In the genomic region with DNA sequence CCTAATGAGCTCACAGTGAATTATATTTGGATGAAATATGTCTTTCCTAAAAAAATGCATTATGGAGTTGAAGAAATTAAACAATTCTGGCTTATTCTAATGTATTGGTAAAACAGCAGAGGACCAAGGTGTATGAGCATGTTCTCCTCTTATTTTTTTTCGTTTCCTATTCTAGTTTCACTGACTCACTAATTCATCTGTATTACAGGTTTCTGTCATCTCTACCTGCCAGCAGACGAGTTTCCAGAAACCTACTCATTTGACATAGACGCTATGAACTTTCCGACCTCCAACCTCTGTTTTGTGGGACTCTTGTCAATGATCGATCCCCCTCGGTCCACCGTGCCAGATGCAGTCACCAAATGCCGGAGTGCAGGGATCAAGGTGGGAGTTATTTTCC, we compare ENCODE assay signal across 17 cellular contexts. TPM values are rescaled to one million over a fixed set of nuclear protein-coding genes. Genes with fewer than 3 reads are reported as not detected.
DNase-seq lines count a peak whose midpoint lies in the region; ATAC-seq and TF ChIP-seq lines count a peak whose summit lies in the region.
"Had no signal": no experiment of that assay in that cellular context is flagged by ENCODE, and none has a peak within 500 bp of the region (broad histone marks: within the 10 kb centered on the region; RNA-seq: fewer than 3 reads in every experiment).

No MANE protein-coding gene starts in this region.

- no peak for TF ChIP-seq POLR2A in body of pancreas (IDR thresholded peaks at IDR 0.05)

- H3K27me3 ChIP-seq in body of pancreas = no peaks in the 10 kb centered on the region
- H3K27me3 ChIP-seq: BLaER1 had no signal

- intact Hi-C loops in activated CD4-positive, alpha-beta T cell treated with anti-CD3 and anti-CD28 coated beads for 36 hours (cut with DNase I, micrococcal nuclease) = no loop called here
- intact Hi-C loops in body of pancreas (cut with DNase I) = no loop called here

- H3K4me3 Mint-ChIP-seq in activated CD4-positive, alpha-beta T cell treated with anti-CD3 and anti-CD28 coated beads for 36 hours = no peak overlapping the region
- no peak overlapping the region for H3K4me3 Mint-ChIP-seq in activated CD4-positive, alpha-beta T cell treated with anti-CD3 and anti-CD28 coated beads, Interleukin-2, amount 10 ng/mL, durations not matched to agents 7 days and 5 days
- no peak overlapping the region for H3K4me3 Mint-ChIP-seq in activated T-cell treated with anti-CD3 and anti-CD28 coated beads, Interleukin-2, amount 50 U/mL, for 24 hours
- no peak overlapping the region for H3K4me3 Mint-ChIP-seq in stimulated activated effector memory CD8-positive, alpha-beta T cell treated with anti-CD3 and anti-CD28 coated beads, Interleukin-12 subunit alpha, Interleukin-12 subunit beta, amount 100 ng/mL, for 72 hours
- H3K4me3 Mint-ChIP-seq: CD14-positive monocyte; CD4-positive, alpha-beta memory T cell had no signal

- H3K36me3 Mint-ChIP-seq in activated CD4-positive, alpha-beta T cell treated with anti-CD3 and anti-CD28 coated beads for 36 hours (ENCODE audit: low read depth) = no peaks in the 10 kb centered on the region
- H3K36me3 Mint-ChIP-seq in activated CD4-positive, alpha-beta T cell treated with anti-CD3 and anti-CD28 coated beads, Interleukin-2, amount 10 ng/mL, durations not matched to agents 7 days and 5 days (ENCODE audit: low read depth) = no peaks in the 10 kb centered on the region
- no peaks in the 10 kb centered on the region for H3K36me3 Mint-ChIP-seq in activated T-cell treated with anti-CD3 and anti-CD28 coated beads, Interleukin-2, amount 50 U/mL, for 24 hours (ENCODE audit: low read depth)
- H3K36me3 Mint-ChIP-seq in stimulated activated effector memory CD8-positive, alpha-beta T cell treated with anti-CD3 and anti-CD28 coated beads, Interleukin-12 subunit alpha, Interleukin-12 subunit beta, amount 100 ng/mL, for 72 hours = no peaks in the 10 kb centered on the region
- H3K36me3 Mint-ChIP-seq: CD14-positive monocyte; CD4-positive, alpha-beta memory T cell had no signal

- POLR2A ChIA-PET in activated CD4-positive, alpha-beta T cell treated with anti-CD3 and anti-CD28 coated beads for 36 hours (lab: Charles Lee) = no interaction called here
- POLR2A ChIA-PET in activated CD4-positive, alpha-beta T cell treated with anti-CD3 and anti-CD28 coated beads, Interleukin-2, amount 10 ng/mL, durations not matched to agents 7 days and 5 days (lab: Charles Lee) = no interaction called here

- H3K27me3 Mint-ChIP-seq in activated CD4-positive, alpha-beta T cell treated with anti-CD3 and anti-CD28 coated beads for 36 hours = peaks cover 25% of the 10 kb centered on the region
- H3K27me3 Mint-ChIP-seq in activated CD4-positive, alpha-beta T cell treated with anti-CD3 and anti-CD28 coated beads, Interleukin-2, amount 10 ng/mL, durations not matched to agents 7 days and 5 days = peaks cover 22% of the 10 kb centered on the region
- H3K27me3 Mint-ChIP-seq in activated T-cell treated with anti-CD3 and anti-CD28 coated beads, Interleukin-2, amount 50 U/mL, for 24 hours = peaks cover 35% of the 10 kb centered on the region

- no peak overlapping the region for H3K4me3 ChIP-seq in body of pancreas
- H3K4me3 ChIP-seq: BLaER1, GM23248, HAP-1 had no signal

- CTCF ChIA-PET in activated CD4-positive, alpha-beta T cell treated with anti-CD3 and anti-CD28 coated beads for 36 hours (lab: Charles Lee) = interaction anchor here (0.8 kb wide), 1 partner anchor 9 kb away, joined by 3 read pairs; no protein-coding TSS in a partner anchor
- CTCF ChIA-PET in activated CD4-positive, alpha-beta T cell treated with anti-CD3 and anti-CD28 coated beads, Interleukin-2, amount 10 ng/mL, durations not matched to agents 7 days and 5 days (lab: Charles Lee) = interaction anchor here (0.7 to 1.7 kb wide), 3 partner anchors 26 to 393 kb away, joined by 3 to 5 read pairs (median 5); no protein-coding TSS in a partner anchor

- H3K27ac Mint-ChIP-seq in activated CD4-positive, alpha-beta T cell treated with anti-CD3 and anti-CD28 coated beads for 36 hours = no peak overlapping the region
- H3K27ac Mint-ChIP-seq in activated CD4-positive, alpha-beta T cell treated with anti-CD3 and anti-CD28 coated beads, Interleukin-2, amount 10 ng/mL, durations not matched to agents 7 days and 5 days = no peak overlapping the region
- H3K27ac Mint-ChIP-seq in activated T-cell treated with anti-CD3 and anti-CD28 coated beads, Interleukin-2, amount 50 U/mL, for 24 hours = peak overlapping the region; percentile 26
- H3K27ac Mint-ChIP-seq in stimulated activated effector memory CD8-positive, alpha-beta T cell treated with anti-CD3 and anti-CD28 coated beads, Interleukin-12 subunit alpha, Interleukin-12 subunit beta, amount 100 ng/mL, for 72 hours = no peak overlapping the region
- H3K27ac Mint-ChIP-seq: CD14-positive monocyte had no signal

- WGBS in body of pancreas, 2 donors = 71 to 72% methylated on average over 8 of the region's 8 CpGs

- no peaks in the 10 kb centered on the region for H3K9me3 ChIP-seq in body of pancreas
- H3K9me3 ChIP-seq: BLaER1, HAP-1 had no signal

- peak; percentile 84 for ATAC-seq in activated CD4-positive, alpha-beta T cell treated with anti-CD3 and anti-CD28 coated beads for 36 hours
- ATAC-seq in stimulated activated effector memory CD8-positive, alpha-beta T cell treated with anti-CD3 and anti-CD28 coated beads, Interleukin-12 subunit alpha, Interleukin-12 subunit beta, amount 100 ng/mL, for 72 hours = peak; percentile 72
- no peak for ATAC-seq in body of pancreas

- DNase-seq in activated CD4-positive, alpha-beta T cell treated with anti-CD3 and anti-CD28 coated beads for 36 hours = peak; percentile 27
- no peak for DNase-seq in activated CD4-positive, alpha-beta T cell treated with anti-CD3 and anti-CD28 coated beads, Interleukin-2, amount 10 ng/mL, durations not matched to agents 7 days and 5 days
- no peak for DNase-seq in activated T-cell treated with anti-CD3 and anti-CD28 coated beads, Interleukin-2, amount 50 U/mL, for 24 hours
- no peak for DNase-seq in activated T-cell treated with anti-CD3 and anti-CD28 coated beads, Interleukin-2, amount 50 U/mL, for 1 hour
- peak; percentile 33 for DNase-seq in stimulated activated CD4-positive, alpha-beta T cell treated with anti-CD3 and anti-CD28 coated beads, Interleukin-15, amount 100 ng/mL, for 24 hours
- DNase-seq in stimulated activated CD4-positive, alpha-beta T cell treated with anti-CD3 and anti-CD28 coated beads, Interleukin-1b, Interleukin-23, amount 100 ng/mL, for 48 hours = no peak
- no peak for DNase-seq in stimulated activated effector memory CD8-positive, alpha-beta T cell treated with anti-CD3 and anti-CD28 coated beads, Interleukin-12 subunit alpha, Interleukin-12 subunit beta, amount 100 ng/mL, for 72 hours (ENCODE audit: low spot score in 2 of 2)
- no peak for DNase-seq in body of pancreas
- DNase-seq: 8988T; CD4-positive, alpha-beta memory T cell; DMS153; DMS79; GDM1; GM23248 had no signal

- no peaks in the 10 kb centered on the region for H3K9me3 Mint-ChIP-seq in activated CD4-positive, alpha-beta T cell treated with anti-CD3 and anti-CD28 coated beads for 36 hours (ENCODE audit: low read depth)
- H3K9me3 Mint-ChIP-seq in activated CD4-positive, alpha-beta T cell treated with anti-CD3 and anti-CD28 coated beads, Interleukin-2, amount 10 ng/mL, durations not matched to agents 7 days and 5 days = no peaks in the 10 kb centered on the region
- H3K9me3 Mint-ChIP-seq in activated T-cell treated with anti-CD3 and anti-CD28 coated beads, Interleukin-2, amount 50 U/mL, for 24 hours = no peaks in the 10 kb centered on the region
- H3K9me3 Mint-ChIP-seq in stimulated activated effector memory CD8-positive, alpha-beta T cell treated with anti-CD3 and anti-CD28 coated beads, Interleukin-12 subunit alpha, Interleukin-12 subunit beta, amount 100 ng/mL, for 72 hours = no peaks in the 10 kb centered on the region
- H3K9me3 Mint-ChIP-seq: CD4-positive, alpha-beta memory T cell had no signal

- TF ChIP-seq CTCF in body of pancreas (IDR thresholded peaks at IDR 0.05) = no peak

- H3K27ac ChIP-seq in body of pancreas = no peak overlapping the region
- H3K27ac ChIP-seq: BLaER1, GM23248 had no signal

- no peaks in the 10 kb centered on the region for H3K36me3 ChIP-seq in body of pancreas (replicated peaks in 1 of 2; ENCODE audit: insufficient read depth in 1 of 2, low read depth in 2 of 2)
- H3K36me3 ChIP-seq: BLaER1, HAP-1 had no signal

- peaks cover 10% of the 10 kb centered on the region for H3K4me1 Mint-ChIP-seq in activated CD4-positive, alpha-beta T cell treated with anti-CD3 and anti-CD28 coated beads for 36 hours
- peaks cover 3% of the 10 kb centered on the region for H3K4me1 Mint-ChIP-seq in activated CD4-positive, alpha-beta T cell treated with anti-CD3 and anti-CD28 coated beads, Interleukin-2, amount 10 ng/mL, durations not matched to agents 7 days and 5 days
- H3K4me1 Mint-ChIP-seq in activated T-cell treated with anti-CD3 and anti-CD28 coated beads, Interleukin-2, amount 50 U/mL, for 24 hours (ENCODE audit: low read depth) = peaks cover 11% of the 10 kb centered on the region
- H3K4me1 Mint-ChIP-seq in stimulated activated effector memory CD8-positive, alpha-beta T cell treated with anti-CD3 and anti-CD28 coated beads, Interleukin-12 subunit alpha, Interleukin-12 subunit beta, amount 100 ng/mL, for 72 hours = peaks cover 19% of the 10 kb centered on the region
- H3K4me1 Mint-ChIP-seq: CD14-positive monocyte; CD4-positive, alpha-beta memory T cell had no signal

- H3K4me1 ChIP-seq in body of pancreas = no peaks in the 10 kb centered on the region
- H3K4me1 ChIP-seq: BLaER1, HAP-1 had no signal

RNA-seq across cellular contexts. Expression of a gene that starts 20.3 kb away (rescaled TPM):
- under 1 TPM; 0.09 to 0.16 TPM for total RNA-seq in activated CD4-positive, alpha-beta T cell treated with anti-CD3 and anti-CD28 coated beads for 36 hours
- under 1 TPM; 0.27 TPM for total RNA-seq in activated CD4-positive, alpha-beta T cell treated with anti-CD3 and anti-CD28 coated beads, Interleukin-2, amount 10 ng/mL, durations not matched to agents 7 days and 5 days
- total RNA-seq in body of pancreas = under 1 TPM; under 0.01 to 0.26 TPM
- total RNA-seq: CD4-positive, alpha-beta memory T cell; GM23248 had no signal

Comparison
In these comparisons a context has a peak if more than half of its experiments do, and no peak if none do; other contexts are left out.
1. DNase-seq: peak in activated CD4-positive, alpha-beta T cell treated with anti-CD3 and anti-CD28 coated beads for 36 hours (single experiment) and stimulated activated CD4-positive, alpha-beta T cell treated with anti-CD3 and anti-CD28 coated beads, Interleukin-15, amount 100 ng/mL, for 24 hours (single experiment); none in activated CD4-positive, alpha-beta T cell treated with anti-CD3 and anti-CD28 coated beads, Interleukin-2, amount 10 ng/mL, durations not matched to agents 7 days and 5 days (single experiment), activated T-cell treated with anti-CD3 and anti-CD28 coated beads, Interleukin-2, amount 50 U/mL, for 24 hours (single experiment), activated T-cell treated with anti-CD3 and anti-CD28 coated beads, Interleukin-2, amount 50 U/mL, for 1 hour (single experiment), stimulated activated CD4-positive, alpha-beta T cell treated with anti-CD3 and anti-CD28 coated beads, Interleukin-1b, Interleukin-23, amount 100 ng/mL, for 48 hours (single experiment), stimulated activated effector memory CD8-positive, alpha-beta T cell treated with anti-CD3 and anti-CD28 coated beads, Interleukin-12 subunit alpha, Interleukin-12 subunit beta, amount 100 ng/mL, for 72 hours (0 of 2) and body of pancreas (0 of 4).